Comparison of ENCODE assay signal across 16 cellular contexts in genomic region chr16:63596716-63597115, GRCh38.
"Had no signal": no experiment of that assay in that cellular context is flagged by ENCODE, and none has a peak within 500 bp of the region (broad histone marks: within the 10 kb centered on the region; RNA-seq: fewer than 3 reads in every experiment).

No MANE protein-coding gene starts in this region.

- H3K27ac ChIP-seq: cardiac muscle cell, coronary artery, pancreas, upper lobe of right lung, WERI-Rb-1 had no signal

- H3K9me3 ChIP-seq: mucosa of descending colon, pancreas, upper lobe of right lung had no signal

- DNase-seq: activated CD4-positive, alpha-beta T cell treated with anti-CD3 and anti-CD28 coated beads for 1 hour; activated CD8-positive, alpha-beta memory T cell treated with anti-CD3 and anti-CD28 coated beads for 24 hours; activated CD8-positive, alpha-beta memory T cell treated with anti-CD3 and anti-CD28 coated beads, Interleukin-2, amount 50 U/mL, for 48 hours; activated gamma-delta T cell treated with Interleukin-2 at 50 U/mL for 16 hours; foreskin melanocyte; mucosa of descending colon; naive B cell; pancreas; retina; stimulated activated naive B cell treated with anti-CD40 and anti-IgM and Interleukin-4, amounts not matched to agents 10 μg/mL and 1 μg/mL and 100 μg/mL, for 72 hours; T-helper 2 cell; upper lobe of right lung; WERI-Rb-1 had no signal

- H3K4me3 ChIP-seq: cardiac muscle cell, coronary artery, mucosa of descending colon, pancreas, upper lobe of right lung had no signal

- H3K4me1 ChIP-seq: pancreas, upper lobe of right lung had no signal

- H3K36me3 ChIP-seq: cardiac muscle cell, pancreas, upper lobe of right lung, WERI-Rb-1 had no signal

- FAIRE-seq: keratinocyte, pancreas had no signal

- H3K27me3 ChIP-seq: cardiac muscle cell, pancreas, upper lobe of right lung had no signal
